In genomic region chr12:106214576-106214975, GRCh38 we compare ENCODE assay signal across 15 cellular contexts. TPM values are rescaled to one million over a fixed set of nuclear protein-coding genes. Genes with fewer than 3 reads are reported as not detected.
A peak's percentile ranks its signal among the peaks of the same experiment; 100 is the strongest.
DNase-seq lines count a peak whose midpoint lies in the region; ATAC-seq and TF ChIP-seq lines count a peak whose summit lies in the region.
"Had no signal": no experiment of that assay in that cellular context is flagged by ENCODE, and none has a peak within 500 bp of the region (broad histone marks: within the 10 kb centered on the region; RNA-seq: fewer than 3 reads in every experiment).

No MANE protein-coding gene starts in this region.

- H4K91ac ChIP-seq in mesenchymal stem cell (ENCODE audit: low read length): no peak overlapping the region

- H3K18ac ChIP-seq in mesenchymal stem cell (ENCODE audit: low read depth in 1 of 2, low read length in 2 of 2): no peak overlapping the region

- intact Hi-C loops in body of pancreas (cut with DNase I): no loop called here

- H3K79me1 ChIP-seq in mesenchymal stem cell (replicated peaks; ENCODE audit: low read length, poor library complexity, severe bottlenecking): no peaks in the 10 kb centered on the region

- H3K4me2 ChIP-seq in mesenchymal stem cell (ENCODE audit: low read length, poor library complexity, severe bottlenecking) (no peak overlapping the region), neural progenitor cell (no peak overlapping the region)
- H3K4me2 ChIP-seq: BLaER1 had no signal

- no peaks in the 10 kb centered on the region for H3K36me3 ChIP-seq in endodermal cell (ENCODE audit: control insufficient read depth, insufficient read depth, low read length)
- H3K36me3 ChIP-seq in mesenchymal stem cell (ENCODE audit: control insufficient read depth in 1 of 2, insufficient read depth in 2 of 2, low read depth in 1 of 2, low read length in 2 of 2): no peaks in the 10 kb centered on the region
- H3K36me3 ChIP-seq in neural progenitor cell: no peaks in the 10 kb centered on the region
- no peaks in the 10 kb centered on the region for H3K36me3 ChIP-seq in body of pancreas (replicated peaks in 1 of 2; ENCODE audit: insufficient read depth in 1 of 2, low read depth in 2 of 2)
- H3K36me3 ChIP-seq: BLaER1 had no signal

- H3K14ac ChIP-seq in mesenchymal stem cell (ENCODE audit: low read length in 2 of 2): no peak overlapping the region

- H4K20me1 ChIP-seq in neural progenitor cell (ENCODE audit: low read depth): no peaks in the 10 kb centered on the region
- H4K20me1 ChIP-seq: BLaER1 had no signal

- peaks cover 16% of the 10 kb centered on the region for H3K9me3 ChIP-seq in endodermal cell (ENCODE audit: control insufficient read depth, low read length)
- peaks cover 26% of the 10 kb centered on the region for H3K9me3 ChIP-seq in mesenchymal stem cell (ENCODE audit: control insufficient read depth, low read length)
- H3K9me3 ChIP-seq in neural progenitor cell (ENCODE audit: low read depth): peaks cover 13% of the 10 kb centered on the region
- peaks cover 0 to 7% (median 0%) of the 10 kb centered on the region in 3 donors for H3K9me3 ChIP-seq in body of pancreas

- H3K4me3 Mint-ChIP-seq in endodermal cell (no peak overlapping the region), neural progenitor cell (peak overlapping the region; percentile 46)
- H3K4me3 Mint-ChIP-seq: CD4-positive, alpha-beta memory T cell; H9 had no signal

- no peak overlapping the region for H4K8ac ChIP-seq in mesenchymal stem cell (ENCODE audit: low read length)

- no peak for ATAC-seq in body of pancreas

- H3F3A ChIP-seq in neural progenitor cell (ENCODE audit: low read depth): no peaks in the 10 kb centered on the region

- TF ChIP-seq CTCF in endodermal cell (conservative IDR thresholded peaks at IDR 0.05): no peak
- no peak for TF ChIP-seq CTCF in neural progenitor cell (IDR thresholded peaks at IDR 0.05)
- no peak for TF ChIP-seq CTCF in body of pancreas (IDR thresholded peaks at IDR 0.05)

- DNase-seq in endodermal cell (peak; percentile 52), mesenchymal stem cell (peak; percentile 40), neural progenitor cell (ENCODE audit: low spot score) (no peak), body of pancreas (no peak), NCI-H2029 treated with DMSO at 0.1 percent for 48 hours (lab: John Stamatoyannopoulos, UW) (no peak), dermis blood vessel endothelial cell (no peak), middle frontal gyrus (ENCODE audit: extremely low spot score, low spot score) (no peak)
- DNase-seq: 8988T; Calu3; CD4-positive, alpha-beta memory T cell; DMS79 treated with DMSO at 0.1 percent for 48 hours; GF-D8; H9 had no signal

- WGBS in endodermal cell (ENCODE audit: insufficient coverage in 1 of 2, insufficient read length in 1 of 2), 2 experiments: 86 to 88% methylated on average over 3 to 4 of the region's 4 CpGs
- 65% methylated on average over 4 of the region's 4 CpGs for WGBS in mesenchymal stem cell
- WGBS in body of pancreas, 2 donors: 65 to 77% methylated on average over 4 of the region's 4 CpGs

- no peak overlapping the region for H2BK5ac ChIP-seq in mesenchymal stem cell (ENCODE audit: low read depth, low read length, poor library complexity, severe bottlenecking)

- no peak overlapping the region for H3K4me3 ChIP-seq in endodermal cell (ENCODE audit: low read length)
- H3K4me3 ChIP-seq in mesenchymal stem cell (ENCODE audit: insufficient read depth in 1 of 2, low read depth in 1 of 2, low read length in 2 of 2): no peak overlapping the region
- H3K4me3 ChIP-seq in neural progenitor cell: no peak overlapping the region
- H3K4me3 ChIP-seq in body of pancreas: no peak overlapping the region
- H3K4me3 ChIP-seq: BLaER1 had no signal

- H3K79me2 ChIP-seq in neural progenitor cell (ENCODE audit: low read depth): no peaks in the 10 kb centered on the region

- no peak overlapping the region for H3K9ac ChIP-seq in endodermal cell (ENCODE audit: extremely low read depth, low read length, poor library complexity, severe bottlenecking)
- no peak overlapping the region for H3K9ac ChIP-seq in mesenchymal stem cell (ENCODE audit: low read length)
- no peak overlapping the region for H3K9ac ChIP-seq in neural progenitor cell
- H3K9ac ChIP-seq: BLaER1 had no signal

- TF ChIP-seq POLR2A in body of pancreas (IDR thresholded peaks at IDR 0.05): no peak

- H3K23ac ChIP-seq in mesenchymal stem cell (ENCODE audit: low read length in 2 of 2): no peak overlapping the region

- no peak overlapping the region for H2AFZ ChIP-seq in mesenchymal stem cell (ENCODE audit: low read depth, low read length)
- H2AFZ ChIP-seq in neural progenitor cell (replicated peaks): no peak overlapping the region

- H3K27ac Mint-ChIP-seq in endodermal cell: no peak overlapping the region
- H3K27ac Mint-ChIP-seq in neural progenitor cell: peak overlapping the region; percentile 7
- H3K27ac Mint-ChIP-seq: CD14-positive monocyte; CD4-positive, alpha-beta memory T cell; H9 had no signal

- H3K36me3 Mint-ChIP-seq in endodermal cell (ENCODE audit: low read depth): no peaks in the 10 kb centered on the region
- peaks cover 4% of the 10 kb centered on the region for H3K36me3 Mint-ChIP-seq in neural progenitor cell
- H3K36me3 Mint-ChIP-seq: CD14-positive monocyte had no signal

- no peak overlapping the region for H2BK120ac ChIP-seq in mesenchymal stem cell (ENCODE audit: low read depth, low read length)

- no peak overlapping the region for H2BK12ac ChIP-seq in mesenchymal stem cell (ENCODE audit: low read length in 2 of 2)

- no peak overlapping the region for H3K27ac ChIP-seq in endodermal cell (ENCODE audit: low read depth, low read length)
- no peak overlapping the region for H3K27ac ChIP-seq in mesenchymal stem cell (ENCODE audit: low read length, poor library complexity, severe bottlenecking)
- no peak overlapping the region for H3K27ac ChIP-seq in neural progenitor cell
- no peak overlapping the region for H3K27ac ChIP-seq in body of pancreas
- H3K27ac ChIP-seq: BLaER1 had no signal

- H3K27me3 Mint-ChIP-seq in endodermal cell (ENCODE audit: insufficient read depth) (peaks cover 22% of the 10 kb centered on the region), neural progenitor cell (ENCODE audit: insufficient read depth, low read depth) (peaks cover 5% of the 10 kb centered on the region)

- no peak overlapping the region for H3K4ac ChIP-seq in mesenchymal stem cell (ENCODE audit: low read depth in 1 of 2, low read length in 2 of 2)

- no peak overlapping the region for H2BK15ac ChIP-seq in mesenchymal stem cell (ENCODE audit: low read depth, poor library complexity, severe bottlenecking)

- H3K4me1 ChIP-seq in endodermal cell (ENCODE audit: control insufficient read depth, insufficient read depth, low read length): no peaks in the 10 kb centered on the region
- H3K4me1 ChIP-seq in mesenchymal stem cell (ENCODE audit: control insufficient read depth, insufficient read depth, low read depth, low read length): no peaks in the 10 kb centered on the region
- no peaks in the 10 kb centered on the region for H3K4me1 ChIP-seq in neural progenitor cell
- H3K4me1 ChIP-seq in body of pancreas: no peaks in the 10 kb centered on the region
- H3K4me1 ChIP-seq: BLaER1 had no signal

- H3K9me3 Mint-ChIP-seq in endodermal cell (peaks cover 16% of the 10 kb centered on the region), neural progenitor cell (peaks cover 28% of the 10 kb centered on the region)

- no peaks in the 10 kb centered on the region for H3K27me3 ChIP-seq in endodermal cell (ENCODE audit: control insufficient read depth, insufficient read depth, low read length, poor library complexity, severe bottlenecking)
- peaks cover 5 to 7% of the 10 kb centered on the region in 2 experiments for H3K27me3 ChIP-seq in mesenchymal stem cell (ENCODE audit: control insufficient read depth in 1 of 2, insufficient read depth in 1 of 2, low read length in 2 of 2)
- no peaks in the 10 kb centered on the region for H3K27me3 ChIP-seq in neural progenitor cell
- H3K27me3 ChIP-seq in body of pancreas: no peaks in the 10 kb centered on the region
- H3K27me3 ChIP-seq: BLaER1 had no signal

- H2AK5ac ChIP-seq in mesenchymal stem cell (ENCODE audit: low read length, severe bottlenecking): no peak overlapping the region

- H3K4me1 Mint-ChIP-seq in endodermal cell (peaks cover 4% of the 10 kb centered on the region), neural progenitor cell (peaks cover 12% of the 10 kb centered on the region)
- H3K4me1 Mint-ChIP-seq: CD14-positive monocyte; CD4-positive, alpha-beta memory T cell; H9 had no signal

RNA-seq across cellular contexts. Expression of gene CKAP4, which starts 33.2 kb away (rescaled TPM):
- 10 to 100 TPM; 88.9 to 93.3 TPM for total RNA-seq in endodermal cell
- 133 TPM for polyA plus RNA-seq in endodermal cell (2013, experiment 1 of 2)
- polyA plus RNA-seq in endodermal cell (2013, experiment 2 of 2): 130 TPM
- 382 TPM for polyA plus RNA-seq in mesenchymal stem cell (2013, experiment 1 of 2)
- 384 TPM for polyA plus RNA-seq in mesenchymal stem cell (2013, experiment 2 of 2)
- 58.7 and 64.3 TPM in 2 replicates for total RNA-seq in neural progenitor cell (ENCODE audit: low replicate concordance)
- total RNA-seq in body of pancreas: 10 to 100 TPM; 30.6 to 36.6 TPM
- 72.7 and 111 TPM in 2 replicates for total RNA-seq in dermis blood vessel endothelial cell

Comparison
In these comparisons a context has a peak if more than half of its experiments do, and no peak if none do; other contexts are left out.
1. DNase-seq: peak in endodermal cell (single experiment) and mesenchymal stem cell (single experiment); none in neural progenitor cell (single experiment), body of pancreas (0 of 4), NCI-H2029 treated with DMSO at 0.1 percent for 48 hours (single experiment), dermis blood vessel endothelial cell (single experiment) and middle frontal gyrus (single experiment).